Comparison of ENCODE assay signal across 5 cellular contexts in genomic region chr5:132522067-132522466, GRCh38. TPM values are rescaled to one million over a fixed set of nuclear protein-coding genes. Genes with fewer than 3 reads are reported as not detected.
"Had no signal": no experiment of that assay in that cellular context is flagged by ENCODE, and none has a peak within 500 bp of the region (broad histone marks: within the 10 kb centered on the region; RNA-seq: fewer than 3 reads in every experiment).

No MANE protein-coding gene starts in this region.

RNA-seq across cellular contexts. Expression of gene IL5, which starts 21.3 kb away (rescaled TPM):
- total RNA-seq: HepG2, HT-29, HT1080, IMR-90 had no signal
- polyA plus RNA-seq: HepG2, IgD-negative memory B cell, IMR-90 had no signal
